In the genomic region with DNA sequence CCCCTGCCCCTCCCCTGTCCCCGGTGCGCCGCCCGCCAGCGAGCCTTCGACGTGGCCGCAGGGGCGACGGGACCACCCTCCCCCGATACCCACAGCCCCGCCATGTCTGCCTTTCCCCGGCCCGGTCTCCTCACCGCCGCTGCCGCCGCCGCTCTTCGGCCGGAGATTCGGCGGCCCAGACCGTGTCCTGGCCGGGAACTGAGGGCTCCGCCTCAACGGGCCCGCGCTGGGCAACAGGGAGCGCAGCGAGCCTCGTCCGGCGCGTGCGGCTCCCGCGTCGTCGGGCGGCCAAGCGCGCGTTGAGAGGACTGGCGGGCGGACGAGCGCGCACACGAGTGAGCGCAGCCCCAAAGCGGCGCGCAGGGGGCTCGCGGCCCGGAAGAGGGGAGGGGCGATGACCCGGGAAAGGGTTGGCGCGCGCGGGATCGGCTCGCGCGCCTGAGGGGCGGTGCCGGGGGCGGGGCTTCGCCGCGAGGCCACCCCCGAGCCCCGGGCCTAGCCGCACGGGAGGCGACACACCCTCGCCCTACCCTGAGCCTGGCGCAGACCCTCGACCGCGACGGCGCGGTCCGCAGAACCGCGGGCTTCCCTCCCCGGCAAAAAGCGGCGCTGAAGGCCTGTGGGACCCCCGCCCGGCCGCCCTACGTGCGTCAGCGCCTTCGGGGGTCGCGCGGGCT, we compare ENCODE assay signal across 8 cellular contexts. TPM values are rescaled to one million over a fixed set of nuclear protein-coding genes. Genes with fewer than 3 reads are reported as not detected.
A peak's percentile ranks its signal among the peaks of the same experiment; 100 is the strongest.
DNase-seq lines count a peak whose midpoint lies in the region; ATAC-seq and TF ChIP-seq lines count a peak whose summit lies in the region.

A gene with protein sequence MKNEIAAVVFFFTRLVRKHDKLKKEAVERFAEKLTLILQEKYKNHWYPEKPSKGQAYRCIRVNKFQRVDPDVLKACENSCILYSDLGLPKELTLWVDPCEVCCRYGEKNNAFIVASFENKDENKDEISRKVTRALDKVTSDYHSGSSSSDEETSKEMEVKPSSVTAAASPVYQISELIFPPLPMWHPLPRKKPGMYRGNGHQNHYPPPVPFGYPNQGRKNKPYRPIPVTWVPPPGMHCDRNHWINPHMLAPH (minus strand): TSS at position 337 of the 677 bp plus-strand sequence. CDS start 3,757 bp downstream, outside the sequence.

- ATAC-seq in GM19463 (IDR thresholded peaks at IDR 0.05; ENCODE audit: unreplicated experiment) = peak; percentile 78
- peak; percentile 88 for ATAC-seq in esophagus mucosa

- BruUV-seq in Caco-2 (replicated peaks; lab: Mats Ljungman, UMichigan) = no TSS peak

- intact Hi-C loops in Caco-2 (cut with micrococcal nuclease; ENCODE audit: unreplicated experiment) = loop anchor here (5.0 kb wide), 1 partner anchor 50 kb away; no protein-coding TSS in a partner anchor

- H3K4me1 Mint-ChIP-seq in Caco-2 (ENCODE audit: low read depth, unreplicated experiment) = no peaks in the 10 kb centered on the region

- H3K9me3 ChIP-seq in Caco-2 (no peaks in the 10 kb centered on the region), muscle layer of duodenum (ENCODE audit: control insufficient read depth in 1 of 2, low read length in 2 of 2) (no peaks in the 10 kb centered on the region)

- CTCF ChIA-PET in Caco-2 (lab: Charles Lee) = no interaction called here

- H3K36me3 ChIP-seq in Caco-2 (ENCODE audit: control insufficient read depth, insufficient read depth, low read length) = no peaks in the 10 kb centered on the region
- H3K36me3 ChIP-seq in muscle layer of duodenum (ENCODE audit: control insufficient read depth in 1 of 2, insufficient read depth in 2 of 2, low read length in 2 of 2) = peaks cover 2 to 8% of the 10 kb centered on the region in 2 donors

- H3K27ac ChIP-seq in HL-60 (replicated peaks) (peak within 1 kb of the TSS; percentile 32), muscle layer of duodenum (ENCODE audit: low read length) (peak within 1 kb of the TSS; percentile 92)

- no peaks in the 10 kb centered on the region for H3K27me3 Mint-ChIP-seq in Caco-2 (ENCODE audit: insufficient read depth, unreplicated experiment)

- peak within 1 kb of the TSS; percentile 99 for H3K27ac Mint-ChIP-seq in Caco-2 (ENCODE audit: unreplicated experiment)

- peaks cover 31% of the 10 kb centered on the region for H3K36me3 Mint-ChIP-seq in Caco-2 (ENCODE audit: insufficient read depth, unreplicated experiment)

- H3K27me3 ChIP-seq in Caco-2 (replicated peaks; ENCODE audit: control insufficient read depth, insufficient read depth, low read length) = no peaks in the 10 kb centered on the region
- H3K27me3 ChIP-seq in HL-60 (ENCODE audit: insufficient read depth, poor library complexity, severe bottlenecking) = no peaks in the 10 kb centered on the region
- no peaks in the 10 kb centered on the region for H3K27me3 ChIP-seq in muscle layer of duodenum (ENCODE audit: low read depth, low read length)

- H3K4me3 Mint-ChIP-seq in Caco-2 (ENCODE audit: unreplicated experiment) = peak within 1 kb of the TSS; percentile 95

- H3K9me3 Mint-ChIP-seq in Caco-2 (ENCODE audit: unreplicated experiment) = no peaks in the 10 kb centered on the region

- peak; percentile 68 to 78 for DNase-seq in Caco-2
- DNase-seq in HL-60 (ENCODE audit: low read depth in 1 of 2, low spot score in 1 of 2) = peak; percentile 39 to 50
- peak; percentile 83 for DNase-seq in OCI-M1 (lab: John Stamatoyannopoulos, UW)
- DNase-seq in activated T-cell treated with anti-CD3 and anti-CD28 coated beads, Interleukin-2, amount 50 U/mL, for 1 hour = peak; percentile 84
- DNase-seq in stimulated activated CD8-positive, alpha-beta memory T cell treated with anti-CD3 and anti-CD28 coated beads, Interleukin-7, amount 100 ng/mL, for 24 hours (ENCODE audit: low read depth) = peak; percentile 53

- TF ChIP-seq CTCF in Caco-2 (IDR thresholded peaks at IDR 0.05; ENCODE audit: insufficient read depth in 1 of 2, low read depth in 1 of 2, low read length in 1 of 2, severe bottlenecking in 1 of 2, unreplicated experiment in 1 of 2) (no peak), HL-60 (IDR thresholded peaks at IDR 0.05; ENCODE audit: insufficient read depth, low read length) (no peak)

- H3K4me3 ChIP-seq in Caco-2 (ENCODE audit: low read depth, low read length) (peak within 1 kb of the TSS; percentile 90), HL-60 (replicated peaks; ENCODE audit: insufficient read depth, low read length) (peak within 1 kb of the TSS; percentile 80), muscle layer of duodenum (ENCODE audit: low read depth in 1 of 2, low read length in 2 of 2) (peak within 1 kb of the TSS; percentile 89 to 92)

- POLR2A ChIA-PET in Caco-2 (lab: Charles Lee) = no interaction called here

- H3K4me1 ChIP-seq in Caco-2 (0 out of 2 replicates have a peak, but pooled peaks cover 8% of the 10 kb centered on the region), muscle layer of duodenum (ENCODE audit: control insufficient read depth in 1 of 2, insufficient read depth in 2 of 2, low read length in 2 of 2) (no peaks in the 10 kb centered on the region)

RNA-seq across cellular contexts. Expression of the gene that starts here (rescaled TPM):
- 28.0 and 32.3 TPM in 2 replicates for total RNA-seq in Caco-2 (2022)
- 30.6 TPM for total RNA-seq in esophagus mucosa

Comparison
In these comparisons a context has a peak if more than half of its experiments do, and no peak if none do; other contexts are left out.
1. Peak in every context shown above with its lines: DNase-seq, ATAC-seq, H3K4me3 ChIP-seq and H3K27ac ChIP-seq.